Comparison of ENCODE assay signal across 11 cellular contexts in the genomic region with DNA sequence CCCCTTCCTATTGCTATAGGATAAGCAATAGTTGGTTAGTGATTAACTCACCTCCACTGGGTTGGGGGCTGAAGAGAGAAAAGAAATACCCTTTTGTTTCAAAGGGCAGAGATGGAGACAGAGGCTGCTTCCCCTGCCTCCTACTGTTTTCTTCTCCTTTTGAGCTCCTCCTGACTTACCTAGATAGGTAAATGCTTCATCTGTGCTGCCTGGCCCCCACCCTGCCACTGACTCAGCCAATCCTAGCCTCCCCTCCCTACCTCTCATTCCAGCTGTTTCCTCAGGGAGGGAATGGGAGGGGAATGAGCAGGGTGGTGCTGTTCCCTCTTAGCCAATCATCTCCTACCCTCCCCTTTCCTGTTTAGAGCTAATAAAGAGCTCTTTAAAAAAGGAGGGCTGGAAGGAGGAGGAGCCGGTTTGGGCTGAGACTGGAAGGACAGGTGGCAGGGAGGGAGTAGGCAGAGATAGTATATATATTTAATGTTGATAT. TPM values are rescaled to one million over a fixed set of nuclear protein-coding genes. Genes with fewer than 3 reads are reported as not detected.
DNase-seq lines count a peak whose midpoint lies in the region; ATAC-seq, FAIRE-seq and TF ChIP-seq lines count a peak whose summit lies in the region.
"Had no signal": no experiment of that assay in that cellular context is flagged by ENCODE, and none has a peak within 500 bp of the region (broad histone marks: within the 10 kb centered on the region; RNA-seq: fewer than 3 reads in every experiment).

A gene (minus strand): TSS at position 229 of the 490 bp plus-strand sequence. CDS start 5,158 bp downstream, outside the sequence.

- no peak within 1 kb of the TSS for H2AFZ ChIP-seq in mammary epithelial cell (ENCODE audit: low read depth, low read length)

- CTCF ChIA-PET in mammary epithelial cell (lab: Charles Lee; ENCODE audit: low non-redundant PET), result interaction anchor here (0.6 to 0.7 kb wide), 2 partner anchors 15 to 17 kb away, joined by 3 to 4 read pairs; no protein-coding TSS in a partner anchor

- no peaks in the 10 kb centered on the region for H3K36me3 ChIP-seq in mammary epithelial cell (ENCODE audit: insufficient read depth, low read length)
- H3K36me3 ChIP-seq in mesendoderm (ENCODE audit: control insufficient read depth, insufficient read depth, low read length), result no peaks in the 10 kb centered on the region

- H3K9me3 ChIP-seq in mammary epithelial cell (replicated peaks; ENCODE audit: insufficient read depth, low read length), result no peaks in the 10 kb centered on the region

- no peak within 1 kb of the TSS for H2BK5ac ChIP-seq in mesendoderm (ENCODE audit: low read length)

- in situ Hi-C loops in mammary epithelial cell (cut with MboI; ENCODE audit: low sequenced_read_pairs in 2 of 2), result no loop called here

- H3K23ac ChIP-seq in mesendoderm (ENCODE audit: low read length), result no peak within 1 kb of the TSS

- dilution Hi-C loops in mammary epithelial cell (cut with HindIII; ENCODE audit: low sequenced_read_pairs), result no loop called here

- H4K20me1 ChIP-seq in mammary epithelial cell (ENCODE audit: insufficient read depth, low read length), result no peaks in the 10 kb centered on the region

- peaks cover 50% of the 10 kb centered on the region for H3K79me2 ChIP-seq in mammary epithelial cell (ENCODE audit: insufficient read depth, low read length)
- no peaks in the 10 kb centered on the region for H3K79me2 ChIP-seq in mesendoderm (ENCODE audit: control insufficient read depth, insufficient read depth, low read length)

- peak within 1 kb of the TSS; percentile 22 for H3K56ac ChIP-seq in mesendoderm (ENCODE audit: low read length)

- no peak within 1 kb of the TSS for H4K8ac ChIP-seq in mesendoderm (ENCODE audit: low read depth, low read length)

- H3K4ac ChIP-seq in mesendoderm (ENCODE audit: low read depth, low read length), result no peak within 1 kb of the TSS

- no TSS peak for BruUV-seq in mammary epithelial cell (replicated peaks; lab: Mats Ljungman, UMichigan)

- peaks cover 57% of the 10 kb centered on the region for H3K4me1 ChIP-seq in mammary epithelial cell (ENCODE audit: insufficient read depth, low read length)
- H3K4me1 ChIP-seq in mesendoderm (ENCODE audit: control insufficient read depth, low read depth, low read length), result peaks cover 15% of the 10 kb centered on the region

- peak within 1 kb of the TSS; percentile 94 for H3K4me2 ChIP-seq in mammary epithelial cell (ENCODE audit: insufficient read depth, low read depth, low read length)
- H3K4me2 ChIP-seq in mesendoderm (ENCODE audit: low read length), result no peak within 1 kb of the TSS

- peak within 1 kb of the TSS; percentile 46 to 78 (median 72) for H3K4me3 ChIP-seq in mammary epithelial cell (replicated peaks in 1 of 3; ENCODE audit: insufficient read depth in 1 of 3, low read depth in 2 of 3, low read length in 3 of 3)
- no peak within 1 kb of the TSS for H3K4me3 ChIP-seq in mesendoderm (ENCODE audit: low read length)

- intact Hi-C loops in mammary epithelial cell (cut with micrococcal nuclease), result loop anchor here (1.0 kb wide), 2 partner anchors 25 to 42 kb away; no protein-coding TSS in a partner anchor

- no peak for ATAC-seq in HG03571 (IDR thresholded peaks at IDR 0.05; ENCODE audit: unreplicated experiment)

- no peak within 1 kb of the TSS for H2BK15ac ChIP-seq in mesendoderm (replicated peaks; ENCODE audit: low read depth)

- no peak within 1 kb of the TSS for H3K18ac ChIP-seq in mesendoderm (ENCODE audit: low read length)

- DNase-seq in DMS153 (lab: John Stamatoyannopoulos, UW) (peak; percentile 97), NCI-H2029 (lab: John Stamatoyannopoulos, UW) (peak; percentile 89), mammary epithelial cell (peak; percentile 99), mesendoderm (peak; percentile 96), HTR-8/SVneo (ENCODE audit: insufficient read length, low spot score) (no peak), NAMALWA (ENCODE audit: low spot score) (no peak)
- DNase-seq in activated CD4-positive, CD25-positive, alpha-beta regulatory T cell (lab: John Stamatoyannopoulos, UW), result no peak
- DNase-seq: stimulated activated CD4-positive, alpha-beta T cell treated with anti-CD3 and anti-CD28 coated beads, Interleukin-15, amount 100 ng/mL, for 24 hours had no signal

- peak within 1 kb of the TSS; percentile 97 for H3K9ac ChIP-seq in mammary epithelial cell (ENCODE audit: insufficient read depth, low read length)
- no peak within 1 kb of the TSS for H3K9ac ChIP-seq in mesendoderm (ENCODE audit: low read length)

- H3K27me3 ChIP-seq in mammary epithelial cell (ENCODE audit: insufficient read depth, low read length) (no peaks in the 10 kb centered on the region), mesendoderm (ENCODE audit: insufficient read depth, low read length, poor library complexity) (no peaks in the 10 kb centered on the region)

- WGBS in mammary epithelial cell (ENCODE audit: low coverage, missing lambda C conversion rate), result 0% methylated on average over 1 of the region's 1 CpG
- no CpG with 5 or more reads among the region's 1 CpG for WGBS in mesendoderm (ENCODE audit: extremely low coverage, insufficient coverage, low lambda C conversion rate)

- TF ChIP-seq CTCF in mammary epithelial cell (conservative IDR thresholded peaks at IDR 0.05 in 1 of 2, IDR thresholded peaks at IDR 0.05 in 1 of 2; ENCODE audit: extremely low read depth in 1 of 2, insufficient read depth in 1 of 2, low read depth in 1 of 2, low read length in 2 of 2), result no peak

- no peaks in the 10 kb centered on the region for H3K79me1 ChIP-seq in mesendoderm (ENCODE audit: low read length)

- H3K27ac ChIP-seq in mammary epithelial cell (ENCODE audit: insufficient read depth, low read depth, low read length) (peak within 1 kb of the TSS; percentile 100), mesendoderm (ENCODE audit: low read depth, low read length) (no peak within 1 kb of the TSS)

- peak within 1 kb of the TSS; percentile 7 for H2AK5ac ChIP-seq in mesendoderm (ENCODE audit: low read length)

- no peak within 1 kb of the TSS for H2BK120ac ChIP-seq in mesendoderm (ENCODE audit: low read depth, low read length)

- FAIRE-seq in HTR-8/SVneo (lab: Jason Lieb, UNC), result no peak

- H4K5ac ChIP-seq in mesendoderm (ENCODE audit: low read length), result no peak within 1 kb of the TSS

RNA-seq across cellular contexts. Expression of the gene that starts here (rescaled TPM):
- total RNA-seq in mammary epithelial cell, result 100 to 1,000 TPM in 1 of 2 donors, 10 to 100 TPM in 1; 94.0 to 129 TPM
- polyA plus RNA-seq in mammary epithelial cell, result 47.0 TPM
- 110 TPM for polyA minus RNA-seq in mammary epithelial cell
- 1.6 TPM for polyA plus RNA-seq in mesendoderm (2013, experiment 1 of 2)
- polyA plus RNA-seq in mesendoderm (2013, experiment 2 of 2), result 1.5 TPM
- total RNA-seq: glomerular endothelial cell; T-helper 2 cell treated with Interferon-gamma antibody and Interleukin-4, amounts not matched to agents 100 ng/mL and 5 ng/mL, for 36 hours had no signal

Comparison
In these comparisons a context has a peak if more than half of its experiments do, and no peak if none do; other contexts are left out.
1. DNase-seq: peak in DMS153 (single experiment), NCI-H2029 (single experiment), mammary epithelial cell (single experiment) and mesendoderm (single experiment); none in HTR-8/SVneo (single experiment), activated CD4-positive, CD25-positive, alpha-beta regulatory T cell (0 of 4) and NAMALWA (single experiment).